ENCODE assay signal across 19 cellular contexts in the genomic region with DNA sequence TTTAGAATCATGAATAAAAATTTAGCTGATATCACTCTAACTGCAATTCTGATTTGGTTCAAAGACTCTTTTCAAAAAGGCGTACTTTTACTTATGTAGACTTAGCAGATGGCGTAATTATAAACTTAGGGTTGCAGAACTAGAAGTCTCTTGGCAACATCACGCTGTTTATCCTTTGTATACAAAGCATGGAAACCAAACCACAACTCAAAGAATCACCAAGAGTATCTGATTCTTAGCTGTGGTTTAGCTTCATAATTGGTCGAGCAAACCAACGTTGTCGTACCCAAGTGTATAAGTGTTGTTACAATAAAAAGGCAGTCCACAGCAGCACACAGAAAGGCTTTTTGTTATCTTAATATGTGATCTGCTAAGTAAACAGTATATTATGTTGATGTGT. TPM values are rescaled to one million over a fixed set of nuclear protein-coding genes. Genes with fewer than 3 reads are reported as not detected.
"Had no signal": no experiment of that assay in that cellular context is flagged by ENCODE, and none has a peak within 500 bp of the region (broad histone marks: within the 10 kb centered on the region; RNA-seq: fewer than 3 reads in every experiment).

No MANE protein-coding gene starts in this region.

- H3K36me3 Mint-ChIP-seq: activated naive CD4-positive, alpha-beta T cell treated with anti-CD3 and anti-CD28 coated beads, Interleukin-2, amount 50 U/mL, for 24 hours; type B pancreatic cell had no signal

- H3K27ac ChIP-seq: heart left ventricle, sigmoid colon had no signal

- H3K27me3 ChIP-seq: heart left ventricle, sigmoid colon had no signal

- H3K4me3 ChIP-seq: heart left ventricle, sigmoid colon had no signal

- H3K4me3 Mint-ChIP-seq: activated B cell treated with CpG ODN at 0.5 μM for 24 hours; activated CD4-positive, alpha-beta T cell treated with anti-CD3 and anti-CD28 coated beads, Interleukin-2, amount 10 ng/mL, durations not matched to agents 24 days and 14 days; activated naive CD4-positive, alpha-beta T cell treated with anti-CD3 and anti-CD28 coated beads, Interleukin-2, amount 50 U/mL, for 24 hours; T-helper 1 cell treated with Interleukin-12 subunit alpha and Interleukin-12 subunit beta and Interleukin-4 antibody, amounts not matched to agents 30 μg/mL and 1 μg/mL, for 36 hours; type B pancreatic cell had no signal

- DNase-seq: activated B cell treated with CpG ODN at 0.5 μM for 24 hours; activated CD4-positive, alpha-beta T cell treated with anti-CD3 and anti-CD28 coated beads, Interleukin-2, amount 10 ng/mL, durations not matched to agents 24 days and 14 days; activated effector memory CD4-positive, alpha-beta T cell treated with Interleukin-2 at 50 U/mL for 16 hours; activated T-cell treated with anti-CD3 and anti-CD28 coated beads, Interleukin-2, amount 50 U/mL, for 1 hour; anterior cingulate cortex; heart left ventricle; left ventricle myocardium superior; mesendoderm; sigmoid colon; stimulated activated CD4-positive, alpha-beta T cell treated with anti-CD3 and anti-CD28 coated beads, Interleukin-12 subunit alpha, Interleukin-12 subunit beta, amount 100 ng/mL, for 4 hours; stimulated activated naive CD4-positive, alpha-beta T cell treated with Interleukin-2 at 50 U/mL for 16 hours had no signal

- H3K36me3 ChIP-seq: heart left ventricle, sigmoid colon had no signal

- H3K27ac Mint-ChIP-seq: activated B cell treated with CpG ODN at 0.5 μM for 24 hours; activated CD4-positive, alpha-beta T cell treated with anti-CD3 and anti-CD28 coated beads, Interleukin-2, amount 10 ng/mL, durations not matched to agents 24 days and 14 days; activated naive CD4-positive, alpha-beta T cell treated with anti-CD3 and anti-CD28 coated beads, Interleukin-2, amount 50 U/mL, for 24 hours; T-helper 1 cell treated with Interleukin-12 subunit alpha and Interleukin-12 subunit beta and Interleukin-4 antibody, amounts not matched to agents 30 μg/mL and 1 μg/mL, for 36 hours; type B pancreatic cell had no signal

- ATAC-seq: esophagus mucosa, heart left ventricle, left ventricle myocardium superior had no signal

- H3K4me1 Mint-ChIP-seq: activated B cell treated with CpG ODN at 0.5 μM for 24 hours; activated CD4-positive, alpha-beta T cell treated with anti-CD3 and anti-CD28 coated beads, Interleukin-2, amount 10 ng/mL, durations not matched to agents 24 days and 14 days; activated naive CD4-positive, alpha-beta T cell treated with anti-CD3 and anti-CD28 coated beads, Interleukin-2, amount 50 U/mL, for 24 hours had no signal

- H3K27me3 Mint-ChIP-seq: activated B cell treated with CpG ODN at 0.5 μM for 24 hours; activated CD4-positive, alpha-beta T cell treated with anti-CD3 and anti-CD28 coated beads, Interleukin-2, amount 10 ng/mL, durations not matched to agents 24 days and 14 days; type B pancreatic cell had no signal

- H3K9me3 Mint-ChIP-seq: activated B cell treated with CpG ODN at 0.5 μM for 24 hours; activated CD4-positive, alpha-beta T cell treated with anti-CD3 and anti-CD28 coated beads, Interleukin-2, amount 10 ng/mL, durations not matched to agents 24 days and 14 days; activated naive CD4-positive, alpha-beta T cell treated with anti-CD3 and anti-CD28 coated beads, Interleukin-2, amount 50 U/mL, for 24 hours had no signal

- H3K9me3 ChIP-seq: heart left ventricle, sigmoid colon had no signal

RNA-seq across cellular contexts. Expression of a gene that starts 18.2 kb away (rescaled TPM):
- total RNA-seq: activated B cell treated with CpG ODN at 0.5 μM for 24 hours; activated CD4-positive, alpha-beta T cell treated with anti-CD3 and anti-CD28 coated beads, Interleukin-2, amount 10 ng/mL, durations not matched to agents 24 days and 14 days; esophagus mucosa; frontal cortex; heart left ventricle; left ventricle myocardium superior; osteocyte; pulmonary artery endothelial cell had no signal
- polyA plus RNA-seq: heart left ventricle, keratinocyte had no signal
